22 cellular contexts compared by ENCODE assay signal in genomic region chr7:101340379-101340778, GRCh38. TPM values are rescaled to one million over a fixed set of nuclear protein-coding genes. Genes with fewer than 3 reads are reported as not detected.
A peak's percentile ranks its signal among the peaks of the same experiment; 100 is the strongest.
DNase-seq lines count a peak whose midpoint lies in the region; ATAC-seq and TF ChIP-seq lines count a peak whose summit lies in the region.
"Had no signal": no experiment of that assay in that cellular context is flagged by ENCODE, and none has a peak within 500 bp of the region (broad histone marks: within the 10 kb centered on the region; RNA-seq: fewer than 3 reads in every experiment).

No MANE protein-coding gene starts in this region.

- no peak overlapping the region for H2BK15ac ChIP-seq in H9 (ENCODE audit: low read depth, low read length)
- H2BK15ac ChIP-seq in mesendoderm (replicated peaks; ENCODE audit: low read depth), result no peak overlapping the region

- WGBS in H9 (ENCODE audit: extremely low coverage, insufficient read length, low lambda C conversion rate), result no CpG with 5 or more reads among the region's 14 CpGs
- WGBS in mesendoderm (ENCODE audit: extremely low coverage, insufficient coverage, low lambda C conversion rate), result no CpG with 5 or more reads among the region's 14 CpGs

- no peaks in the 10 kb centered on the region for H3K36me3 Mint-ChIP-seq in H9 (ENCODE audit: insufficient read depth in 1 of 3, low read depth in 3 of 3)
- H3K36me3 Mint-ChIP-seq in nephron progenitor cell (ENCODE audit: low read depth), result no peaks in the 10 kb centered on the region
- no peaks in the 10 kb centered on the region for H3K36me3 Mint-ChIP-seq in activated CD8-positive, alpha-beta memory T cell treated with anti-CD3 and anti-CD28 coated beads, Interleukin-2, amount 10 ng/mL, durations not matched to agents 7 days and 5 days
- H3K36me3 Mint-ChIP-seq: CD14-positive monocyte; CD8-positive, alpha-beta memory T cell had no signal

- H3K23ac ChIP-seq in H9 (ENCODE audit: insufficient read length, low read depth, low read length) (no peak overlapping the region), mesendoderm (ENCODE audit: low read length) (no peak overlapping the region)

- H3K4me1 Mint-ChIP-seq in H9 (peaks cover 0 to 11% of the 10 kb centered on the region in 2 experiments; a peak in 2 of 4 replicates), nephron progenitor cell (peaks cover 4% of the 10 kb centered on the region)
- H3K4me1 Mint-ChIP-seq in activated CD8-positive, alpha-beta memory T cell treated with anti-CD3 and anti-CD28 coated beads, Interleukin-2, amount 10 ng/mL, durations not matched to agents 7 days and 5 days, result no peaks in the 10 kb centered on the region
- H3K4me1 Mint-ChIP-seq: CD14-positive monocyte; CD8-positive, alpha-beta memory T cell had no signal

- H3K27ac Mint-ChIP-seq in H9, result peak overlapping the region in 1 of 3 experiments; percentile 63; a peak in 2 of 7 replicates
- H3K27ac Mint-ChIP-seq in nephron progenitor cell, result peak overlapping the region; percentile 87
- H3K27ac Mint-ChIP-seq in activated CD8-positive, alpha-beta memory T cell treated with anti-CD3 and anti-CD28 coated beads, Interleukin-2, amount 10 ng/mL, durations not matched to agents 7 days and 5 days, result no peak overlapping the region
- H3K27ac Mint-ChIP-seq: CD14-positive monocyte; CD4-positive, alpha-beta T cell had no signal

- no peak overlapping the region for H3K56ac ChIP-seq in H9 (ENCODE audit: insufficient read length, low read depth, low read length)
- H3K56ac ChIP-seq in mesendoderm (ENCODE audit: low read length), result no peak overlapping the region

- TF ChIP-seq CTCF in H9 (conservative IDR thresholded peaks at IDR 0.05) (no peak), Panc1 (IDR thresholded peaks at IDR 0.05) (no peak), nephron progenitor cell (IDR thresholded peaks at IDR 0.05) (no peak)

- H4K8ac ChIP-seq in H9 (replicated peaks; ENCODE audit: insufficient read length, low read depth, low read length) (no peak overlapping the region), mesendoderm (ENCODE audit: low read depth, low read length) (no peak overlapping the region)

- H2AK5ac ChIP-seq in H9 (ENCODE audit: insufficient read length, low read length), result no peak overlapping the region
- H2AK5ac ChIP-seq in mesendoderm (ENCODE audit: low read length), result no peak overlapping the region

- H2BK120ac ChIP-seq in H9 (ENCODE audit: low read depth, low read length, poor library complexity, severe bottlenecking) (no peak overlapping the region), mesendoderm (ENCODE audit: low read depth, low read length) (no peak overlapping the region)

- H3K36me3 ChIP-seq in Panc1 (ENCODE audit: control insufficient read depth, insufficient read depth, low read length) (no peaks in the 10 kb centered on the region), mesendoderm (ENCODE audit: control insufficient read depth, insufficient read depth, low read length) (no peaks in the 10 kb centered on the region)
- H3K36me3 ChIP-seq: BE2C; BLaER1 treated with 17β-estradiol and CSF1 and Interleukin-3, amounts not matched to agents 10 nM and 100 nM; HAP-1 had no signal

- no TSS peak for BruUV-seq in Panc1 (replicated peaks; lab: Mats Ljungman, UMichigan)

- H2BK5ac ChIP-seq in H9 (ENCODE audit: insufficient read length, low read length), result no peak overlapping the region
- H2BK5ac ChIP-seq in mesendoderm (ENCODE audit: low read length), result no peak overlapping the region

- H4K20me1 ChIP-seq in H9 (ENCODE audit: control insufficient read depth, insufficient read depth, insufficient read length), result no peaks in the 10 kb centered on the region
- H4K20me1 ChIP-seq: BLaER1 treated with 17β-estradiol and CSF1 and Interleukin-3, amounts not matched to agents 10 nM and 100 nM had no signal

- intact Hi-C loops in Panc1 (cut with micrococcal nuclease; ENCODE audit: unreplicated experiment), result no loop called here

- H3K9me3 Mint-ChIP-seq in H9, result no peaks in the 10 kb centered on the region
- H3K9me3 Mint-ChIP-seq in nephron progenitor cell, result no peaks in the 10 kb centered on the region
- no peaks in the 10 kb centered on the region for H3K9me3 Mint-ChIP-seq in activated CD8-positive, alpha-beta memory T cell treated with anti-CD3 and anti-CD28 coated beads, Interleukin-2, amount 10 ng/mL, durations not matched to agents 7 days and 5 days (ENCODE audit: low read depth)
- H3K9me3 Mint-ChIP-seq: CD4-positive, alpha-beta T cell; CD8-positive, alpha-beta memory T cell had no signal

- no peak overlapping the region for H2BK20ac ChIP-seq in H9 (ENCODE audit: low read depth, low read length, poor library complexity, severe bottlenecking)

- H3K4me1 ChIP-seq in H9 (ENCODE audit: insufficient read depth, low read length), result no peaks in the 10 kb centered on the region
- H3K4me1 ChIP-seq in Panc1 (ENCODE audit: control insufficient read depth, insufficient read depth, low read length), result no peaks in the 10 kb centered on the region
- no peaks in the 10 kb centered on the region for H3K4me1 ChIP-seq in mesendoderm (ENCODE audit: control insufficient read depth, low read depth, low read length)
- H3K4me1 ChIP-seq: A549; BE2C; BLaER1 treated with 17β-estradiol and CSF1 and Interleukin-3, amounts not matched to agents 10 nM and 100 nM; HAP-1 had no signal

- peak overlapping the region; percentile 26 for H3T11ph ChIP-seq in H9 (ENCODE audit: low read length)

- H3K27me3 ChIP-seq in H9 (ENCODE audit: insufficient read depth, low read length), result no peaks in the 10 kb centered on the region
- no peaks in the 10 kb centered on the region for H3K27me3 ChIP-seq in Panc1 (ENCODE audit: control insufficient read depth, insufficient read depth, low read length)
- no peaks in the 10 kb centered on the region for H3K27me3 ChIP-seq in mesendoderm (ENCODE audit: insufficient read depth, low read length, poor library complexity)
- H3K27me3 ChIP-seq: BE2C; BLaER1 treated with 17β-estradiol and CSF1 and Interleukin-3, amounts not matched to agents 10 nM and 100 nM had no signal

- DNase-seq in Daoy (ENCODE audit: low read depth) (peak; percentile 34), H9 (no peak), Panc1 (ENCODE audit: low read depth, low spot score) (no peak), nephron progenitor cell (no peak), mesendoderm (no peak)
- DNase-seq in activated CD4-positive, alpha-beta T cell treated with anti-CD3 and anti-CD28 coated beads, Interleukin-2, amount 50 U/mL, for 4 hours, result no peak
- DNase-seq in activated CD8-positive, alpha-beta memory T cell treated with anti-CD3 and anti-CD28 coated beads, Interleukin-2, amount 10 ng/mL, durations not matched to agents 7 days and 5 days, result no peak
- DNase-seq: 8988T; ACHN; AML-193; BE2C; CD4-positive, alpha-beta T cell; CD8-positive, alpha-beta memory T cell; DMS 273 treated with DMSO at 0.1 percent for 48 hours; DMS79; GF-D8 had no signal

- POLR2A ChIA-PET in Panc1 (lab: Charles Lee), result interaction anchor here (0.7 kb wide), 1 partner anchor 87 kb away, joined by 3 read pairs; no protein-coding TSS in a partner anchor

- H3K4me3 ChIP-seq in Panc1 (ENCODE audit: low read depth in 2 of 2, low read length in 2 of 2) (no peak overlapping the region), mesendoderm (ENCODE audit: low read length) (no peak overlapping the region)
- H3K4me3 ChIP-seq: A549; BLaER1 treated with 17β-estradiol and CSF1 and Interleukin-3, amounts not matched to agents 10 nM and 100 nM; HAP-1 had no signal

- H3K79me1 ChIP-seq in H9 (ENCODE audit: insufficient read depth, low read depth, low read length, poor library complexity, severe bottlenecking) (no peaks in the 10 kb centered on the region), mesendoderm (ENCODE audit: low read length) (no peaks in the 10 kb centered on the region)

- H3K9ac ChIP-seq in H9 (ENCODE audit: extremely low read depth, insufficient read length, low read length), result no peak overlapping the region
- H3K9ac ChIP-seq in mesendoderm (ENCODE audit: low read length), result no peak overlapping the region
- H3K9ac ChIP-seq: BLaER1 treated with 17β-estradiol and CSF1 and Interleukin-3, amounts not matched to agents 10 nM and 100 nM had no signal

- H3K4me3 Mint-ChIP-seq in H9 (no peak overlapping the region), nephron progenitor cell (no peak overlapping the region)
- no peak overlapping the region for H3K4me3 Mint-ChIP-seq in activated CD8-positive, alpha-beta memory T cell treated with anti-CD3 and anti-CD28 coated beads, Interleukin-2, amount 10 ng/mL, durations not matched to agents 7 days and 5 days
- H3K4me3 Mint-ChIP-seq: CD4-positive, alpha-beta T cell; CD8-positive, alpha-beta memory T cell had no signal

- no peaks in the 10 kb centered on the region for H3K79me2 ChIP-seq in H9 (ENCODE audit: insufficient read depth, low read length)
- H3K79me2 ChIP-seq in mesendoderm (ENCODE audit: control insufficient read depth, insufficient read depth, low read length), result no peaks in the 10 kb centered on the region

- H2BK12ac ChIP-seq in H9 (ENCODE audit: insufficient read length, low read depth, low read length), result no peak overlapping the region

- peak; percentile 47; the same call in 1 of the 2 replicates for ATAC-seq in Panc1
- ATAC-seq in HG02763 (IDR thresholded peaks at IDR 0.05; ENCODE audit: unreplicated experiment), result no peak
- ATAC-seq in activated CD8-positive, alpha-beta memory T cell treated with anti-CD3 and anti-CD28 coated beads, Interleukin-2, amount 10 ng/mL, durations not matched to agents 7 days and 5 days, result no peak
- ATAC-seq: A549 had no signal

- H3K27ac ChIP-seq in H9 (ENCODE audit: insufficient read length, low read depth, low read length) (no peak overlapping the region), Panc1 (ENCODE audit: low read length) (no peak overlapping the region), mesendoderm (ENCODE audit: low read depth, low read length) (no peak overlapping the region)
- H3K27ac ChIP-seq: A549; BLaER1 treated with 17β-estradiol and CSF1 and Interleukin-3, amounts not matched to agents 10 nM and 100 nM had no signal

- H3K23me2 ChIP-seq in H9 (ENCODE audit: insufficient read length, low read depth, low read length, poor library complexity, severe bottlenecking), result no peaks in the 10 kb centered on the region

- no peak overlapping the region for H4K91ac ChIP-seq in H9 (ENCODE audit: insufficient read length, low read depth, low read length)

- in situ Hi-C loops in Panc1 (cut with HindIII; ENCODE audit: low pct_unique_long_range_greater_than_20kb, low sequenced_read_pairs), result no loop called here

- H3K14ac ChIP-seq in H9 (ENCODE audit: insufficient read depth, low read length), result no peak overlapping the region; the same call in 1 of the 2 replicates

- peaks cover 7% of the 10 kb centered on the region for H3K27me3 Mint-ChIP-seq in H9 (ENCODE audit: low read depth)
- peaks cover 12% of the 10 kb centered on the region for H3K27me3 Mint-ChIP-seq in nephron progenitor cell (ENCODE audit: low read depth, poor library complexity)
- peaks cover 8% of the 10 kb centered on the region for H3K27me3 Mint-ChIP-seq in activated CD8-positive, alpha-beta memory T cell treated with anti-CD3 and anti-CD28 coated beads, Interleukin-2, amount 10 ng/mL, durations not matched to agents 7 days and 5 days

- no peak overlapping the region for H3K18ac ChIP-seq in H9 (ENCODE audit: insufficient read length, low read depth, low read length)
- H3K18ac ChIP-seq in mesendoderm (ENCODE audit: low read length), result no peak overlapping the region

- H3K9me3 ChIP-seq in H9 (ENCODE audit: control insufficient read depth, low read depth, low read length) (no peaks in the 10 kb centered on the region), Panc1 (ENCODE audit: control insufficient read depth, insufficient read depth, low read depth, low read length) (no peaks in the 10 kb centered on the region)
- H3K9me3 ChIP-seq: A549; BE2C; BLaER1 treated with 17β-estradiol and CSF1 and Interleukin-3, amounts not matched to agents 10 nM and 100 nM; HAP-1 had no signal

- no peak overlapping the region for H2AFZ ChIP-seq in H9 (ENCODE audit: low read length)

- H3K4ac ChIP-seq in H9 (ENCODE audit: low read depth, low read length), result no peak overlapping the region
- H3K4ac ChIP-seq in mesendoderm (ENCODE audit: low read depth, low read length), result no peak overlapping the region

- no peak overlapping the region for H3K4me2 ChIP-seq in H9 (ENCODE audit: insufficient read depth, insufficient read length, low read length)
- no peak overlapping the region for H3K4me2 ChIP-seq in mesendoderm (ENCODE audit: low read length)
- H3K4me2 ChIP-seq: A549; BLaER1 treated with 17β-estradiol and CSF1 and Interleukin-3, amounts not matched to agents 10 nM and 100 nM had no signal

- H4K5ac ChIP-seq in H9 (ENCODE audit: insufficient read length, low read depth, low read length) (no peak overlapping the region), mesendoderm (ENCODE audit: low read length) (no peak overlapping the region)

- CTCF ChIA-PET in Panc1 (lab: Charles Lee), result interaction anchor here (0.7 kb wide), 1 partner anchor 100 kb away, joined by 3 read pairs; no protein-coding TSS in a partner anchor
- CTCF ChIA-PET in activated CD8-positive, alpha-beta memory T cell treated with anti-CD3 and anti-CD28 coated beads, Interleukin-2, amount 10 ng/mL, durations not matched to agents 7 days and 5 days (lab: Charles Lee), result interaction anchor here (1.1 to 1.4 kb wide), 2 partner anchors 24 to 72 kb away, joined by 3 read pairs; no protein-coding TSS in a partner anchor

RNA-seq across cellular contexts. Expression of gene IFT22, which starts 18.8 kb away (rescaled TPM):
- 98.7 and 112 TPM in 2 replicates for total RNA-seq in Daoy (2014; rRNA removed; shearing (Covaris generic))
- total RNA-seq in H9 (2021) (19.8 and 21.3 TPM in 2 replicates), Panc1 (2021; ENCODE audit: unreplicated experiment) (42.4 TPM)
- 40.1 TPM for polyA plus RNA-seq in Panc1 (2012; ENCODE audit: insufficient read length)
- polyA plus RNA-seq in mesendoderm (2013, experiment 1 of 2), result 24.3 TPM
- 23.9 TPM for polyA plus RNA-seq in mesendoderm (2013, experiment 2 of 2)
- total RNA-seq in activated CD8-positive, alpha-beta memory T cell treated with anti-CD3 and anti-CD28 coated beads, Interleukin-2, amount 10 ng/mL, durations not matched to agents 7 days and 5 days, result 1 to 10 TPM; 4.7 to 4.8 TPM

RNA-seq across cellular contexts. Expression of gene COL26A1, which starts 22.3 kb away (rescaled TPM):
- total RNA-seq in Daoy (2014; rRNA removed; shearing (Covaris generic)), result 0.11 TPM in 1 of 2 replicates, not detected in the other
- total RNA-seq in H9 (2021) (41.5 and 42.6 TPM in 2 replicates), Panc1 (2021; ENCODE audit: unreplicated experiment) (25.8 TPM)
- 36.4 TPM for polyA plus RNA-seq in Panc1 (2012; ENCODE audit: insufficient read length)
- 38.5 TPM for polyA plus RNA-seq in mesendoderm (2013, experiment 1 of 2)
- 40.8 TPM for polyA plus RNA-seq in mesendoderm (2013, experiment 2 of 2)
- total RNA-seq in activated CD8-positive, alpha-beta memory T cell treated with anti-CD3 and anti-CD28 coated beads, Interleukin-2, amount 10 ng/mL, durations not matched to agents 7 days and 5 days, result not detected
- total RNA-seq: CD4-positive, alpha-beta T cell; CD8-positive, alpha-beta memory T cell; H4 had no signal
- polyA plus RNA-seq: CD14-positive monocyte; CD8-positive, alpha-beta memory T cell had no signal

Comparison
In these comparisons a context has a peak if more than half of its experiments do, and no peak if none do; other contexts are left out.
1. RNA of gene COL26A1, which starts 22.3 kb away (total RNA-seq): 41.5 to 42.6 TPM in H9 and 25.8 TPM in Panc1 (single experiment); 0.11 TPM in Daoy and not detected in activated CD8-positive, alpha-beta memory T cell treated with anti-CD3 and anti-CD28 coated beads, Interleukin-2, amount 10 ng/mL, durations not matched to agents 7 days and 5 days; every median in the first group is over 10 times any median in the second.